ENCODE assay signal across 8 cellular contexts in the genomic region with DNA sequence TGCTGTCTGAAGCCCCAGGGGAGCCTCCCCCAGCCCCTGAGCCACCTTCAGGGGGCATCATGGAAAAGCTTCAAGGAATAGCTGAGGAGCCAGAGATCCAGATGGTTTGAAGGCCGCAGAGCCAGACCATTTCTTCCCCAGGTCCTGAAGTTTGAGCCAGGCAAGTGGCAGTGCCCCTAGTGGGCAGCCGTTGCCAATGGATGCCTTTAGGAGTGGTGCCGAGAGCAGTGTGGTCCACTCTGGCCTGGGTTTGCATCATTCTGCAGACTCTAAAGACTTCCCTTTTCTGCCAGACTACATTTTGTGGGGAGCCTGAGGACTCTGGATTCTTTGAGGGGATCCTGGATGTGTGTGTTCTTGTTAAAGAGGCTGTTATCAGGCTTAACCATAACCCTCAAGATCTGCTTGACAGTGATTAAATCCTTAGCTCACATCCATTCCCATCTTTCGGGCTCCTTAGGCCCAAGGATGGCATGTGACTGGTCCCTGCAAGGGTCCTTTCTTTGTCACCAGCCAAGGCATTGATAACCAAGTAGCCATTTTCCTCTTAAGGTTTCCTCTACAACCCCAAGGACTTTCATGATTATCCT. TPM values are rescaled to one million over a fixed set of nuclear protein-coding genes. Genes with fewer than 3 reads are reported as not detected.
DNase-seq lines count a peak whose midpoint lies in the region; ATAC-seq and TF ChIP-seq lines count a peak whose summit lies in the region.

No MANE protein-coding gene starts in this region.

- TF ChIP-seq CTCF in CD4-positive, alpha-beta T cell (IDR thresholded peaks at IDR 0.05) = peak; percentile 18
- TF ChIP-seq CTCF in LNCaP clone FGC (IDR thresholded peaks at IDR 0.05; ENCODE audit: control insufficient read depth, extremely low read depth, insufficient read depth) (peak; percentile 46), mammary epithelial cell (conservative IDR thresholded peaks at IDR 0.05 in 1 of 2, IDR thresholded peaks at IDR 0.05 in 1 of 2; ENCODE audit: extremely low read depth in 1 of 2, insufficient read depth in 1 of 2, low read depth in 1 of 2, low read length in 2 of 2) (peak; percentile 49 to 70)

- H3K4me1 Mint-ChIP-seq in CD4-positive, alpha-beta T cell (ENCODE audit: low read depth) = no peaks in the 10 kb centered on the region

- no peak overlapping the region for H3K23ac ChIP-seq in mesendoderm (ENCODE audit: low read length)

- no peaks in the 10 kb centered on the region for H3K79me2 ChIP-seq in mammary epithelial cell (ENCODE audit: insufficient read depth, low read length)
- H3K79me2 ChIP-seq in mesendoderm (ENCODE audit: control insufficient read depth, insufficient read depth, low read length) = no peaks in the 10 kb centered on the region

- no peaks in the 10 kb centered on the region for H3K27me3 ChIP-seq in CD4-positive, alpha-beta T cell (ENCODE audit: control insufficient read depth, insufficient read depth, low read length)
- H3K27me3 ChIP-seq in mammary epithelial cell (ENCODE audit: insufficient read depth, low read length) (no peaks in the 10 kb centered on the region), mesendoderm (ENCODE audit: insufficient read depth, low read length, poor library complexity) (no peaks in the 10 kb centered on the region)

- H3K36me3 Mint-ChIP-seq in CD4-positive, alpha-beta T cell (ENCODE audit: low read depth) = peaks cover 45% of the 10 kb centered on the region

- DNase-seq in CD4-positive, alpha-beta T cell = no peak
- no peak for DNase-seq in LNCaP clone FGC (ENCODE audit: low read depth)
- DNase-seq in mammary epithelial cell = no peak
- peak; percentile 51 for DNase-seq in mesendoderm
- DNase-seq in NCI-H226 = no peak
- no peak for DNase-seq in activated gamma-delta T cell (lab: John Stamatoyannopoulos, UW)
- DNase-seq in NCI-H345 treated with DMSO at 0.1 percent for 48 hours (lab: John Stamatoyannopoulos, UW; ENCODE audit: unreplicated experiment) = no peak

- 88% methylated on average over 3 of the region's 4 CpGs for WGBS in mammary epithelial cell (ENCODE audit: low coverage, missing lambda C conversion rate)
- WGBS in mesendoderm (ENCODE audit: extremely low coverage, insufficient coverage, low lambda C conversion rate) = no CpG with 5 or more reads among the region's 4 CpGs

- peaks cover 8% of the 10 kb centered on the region for H3K27me3 Mint-ChIP-seq in CD4-positive, alpha-beta T cell

- H2BK120ac ChIP-seq in mesendoderm (ENCODE audit: low read depth, low read length) = no peak overlapping the region

- no peak overlapping the region for H2BK15ac ChIP-seq in mesendoderm (replicated peaks; ENCODE audit: low read depth)

- H2BK5ac ChIP-seq in mesendoderm (ENCODE audit: low read length) = no peak overlapping the region

- POLR2A ChIA-PET in CD4-positive, alpha-beta T cell (lab: Charles Lee) = interaction anchor here (0.9 kb wide), 1 partner anchor 92 kb away, joined by 3 read pairs; no protein-coding TSS in a partner anchor

- no peak overlapping the region for H4K5ac ChIP-seq in mesendoderm (ENCODE audit: low read length)

- in situ Hi-C loops in mammary epithelial cell (cut with MboI; ENCODE audit: low sequenced_read_pairs in 2 of 2) = no loop called here

- no peak overlapping the region for H3K27ac Mint-ChIP-seq in CD4-positive, alpha-beta T cell

- H3K9ac ChIP-seq in mammary epithelial cell (ENCODE audit: insufficient read depth, low read length) = no peak overlapping the region
- no peak overlapping the region for H3K9ac ChIP-seq in mesendoderm (ENCODE audit: low read length)

- H3K56ac ChIP-seq in mesendoderm (ENCODE audit: low read length) = no peak overlapping the region

- H3K4me1 ChIP-seq in mammary epithelial cell (ENCODE audit: insufficient read depth, low read length) (no peaks in the 10 kb centered on the region), mesendoderm (ENCODE audit: control insufficient read depth, low read depth, low read length) (no peaks in the 10 kb centered on the region)

- H3K27ac ChIP-seq in CD4-positive, alpha-beta T cell (ENCODE audit: low read depth, low read length) = no peak overlapping the region
- H3K27ac ChIP-seq in mammary epithelial cell (ENCODE audit: insufficient read depth, low read depth, low read length) = no peak overlapping the region
- no peak overlapping the region for H3K27ac ChIP-seq in mesendoderm (ENCODE audit: low read depth, low read length)

- intact Hi-C loops in CD4-positive, alpha-beta T cell (cut with DNase I, micrococcal nuclease) = no loop called here
- intact Hi-C loops in mammary epithelial cell (cut with micrococcal nuclease) = no loop called here

- no peaks in the 10 kb centered on the region for H3K79me1 ChIP-seq in mesendoderm (ENCODE audit: low read length)

- H3K9me3 ChIP-seq in CD4-positive, alpha-beta T cell (ENCODE audit: control insufficient read depth, low read length) = no peaks in the 10 kb centered on the region
- H3K9me3 ChIP-seq in mammary epithelial cell (replicated peaks; ENCODE audit: insufficient read depth, low read length) = no peaks in the 10 kb centered on the region

- dilution Hi-C loops in mammary epithelial cell (cut with HindIII; ENCODE audit: low sequenced_read_pairs) = loop anchor here (10.0 kb wide), 2 partner anchors 50 to 120 kb away; partner anchors contain the start of gene NHERF4

- H3K4me2 ChIP-seq in mammary epithelial cell (ENCODE audit: insufficient read depth, low read depth, low read length) = no peak overlapping the region
- H3K4me2 ChIP-seq in mesendoderm (ENCODE audit: low read length) = no peak overlapping the region

- no peak overlapping the region for H3K18ac ChIP-seq in mesendoderm (ENCODE audit: low read length)

- BruUV-seq in mammary epithelial cell (replicated peaks; lab: Mats Ljungman, UMichigan) = no TSS peak

- no peak overlapping the region for H2AK5ac ChIP-seq in mesendoderm (ENCODE audit: low read length)

- H3K4me3 ChIP-seq in LNCaP clone FGC (ENCODE audit: low read depth, low read length) = no peak overlapping the region
- H3K4me3 ChIP-seq in mammary epithelial cell (replicated peaks in 1 of 3; ENCODE audit: insufficient read depth in 1 of 3, low read depth in 2 of 3, low read length in 3 of 3) = no peak overlapping the region
- no peak overlapping the region for H3K4me3 ChIP-seq in mesendoderm (ENCODE audit: low read length)

- no peak overlapping the region for H2AFZ ChIP-seq in mammary epithelial cell (ENCODE audit: low read depth, low read length)

- H3K4ac ChIP-seq in mesendoderm (ENCODE audit: low read depth, low read length) = no peak overlapping the region

- H3K36me3 ChIP-seq in mammary epithelial cell (ENCODE audit: insufficient read depth, low read length) (peaks cover 8% of the 10 kb centered on the region), mesendoderm (ENCODE audit: control insufficient read depth, insufficient read depth, low read length) (peaks cover 8% of the 10 kb centered on the region)

- ATAC-seq in CD4-positive, alpha-beta T cell (ENCODE audit: poor library complexity) = no peak
- ATAC-seq in HG03139 (IDR thresholded peaks at IDR 0.05; ENCODE audit: unreplicated experiment) = no peak

- CTCF ChIA-PET in CD4-positive, alpha-beta T cell (lab: Charles Lee) = interaction anchor here (1.0 to 1.1 kb wide), 3 partner anchors 9 to 28 kb away, joined by 3 read pairs; partner anchors contain the start of genes C2CD2L and HINFP
- CTCF ChIA-PET in mammary epithelial cell (lab: Charles Lee; ENCODE audit: low non-redundant PET) = no interaction called here

- H3K4me3 Mint-ChIP-seq in CD4-positive, alpha-beta T cell = no peak overlapping the region

- no peak overlapping the region for H4K8ac ChIP-seq in mesendoderm (ENCODE audit: low read depth, low read length)

- H3K9me3 Mint-ChIP-seq in CD4-positive, alpha-beta T cell = no peaks in the 10 kb centered on the region

- H4K20me1 ChIP-seq in mammary epithelial cell (ENCODE audit: insufficient read depth, low read length) = no peaks in the 10 kb centered on the region

RNA-seq across cellular contexts. Expression of gene HINFP, which starts 13.1 kb away (rescaled TPM):
- total RNA-seq in CD4-positive, alpha-beta T cell = 10 to 100 TPM; 17.6 to 20.5 TPM
- total RNA-seq in mammary epithelial cell = 10 to 100 TPM; 23.7 to 26.8 TPM
- 16.1 TPM for polyA plus RNA-seq in mammary epithelial cell
- 21.8 TPM for polyA minus RNA-seq in mammary epithelial cell
- 17.5 TPM for polyA plus RNA-seq in mesendoderm (2013, experiment 1 of 2)
- 18.8 TPM for polyA plus RNA-seq in mesendoderm (2013, experiment 2 of 2)

RNA-seq across cellular contexts. Expression of gene ABCG4, which starts 14.4 kb away (rescaled TPM):
- total RNA-seq in CD4-positive, alpha-beta T cell = under 1 TPM in 1 of 2 experiments, not detected in 1; 0.08 TPM
- total RNA-seq in mammary epithelial cell = 1 to 10 TPM in 1 of 2 donors, under 1 TPM in 1; 0.33 to 1.4 TPM
- 0.19 TPM for polyA plus RNA-seq in mammary epithelial cell
- 2.7 TPM for polyA minus RNA-seq in mammary epithelial cell
- 0.24 TPM for polyA plus RNA-seq in mesendoderm (2013, experiment 1 of 2)
- 0.22 TPM for polyA plus RNA-seq in mesendoderm (2013, experiment 2 of 2)

RNA-seq across cellular contexts. Expression of gene C2CD2L, which starts 27.3 kb away (rescaled TPM):
- 10 to 100 TPM; 16.0 to 16.2 TPM for total RNA-seq in CD4-positive, alpha-beta T cell
- total RNA-seq in mammary epithelial cell = 1 to 10 TPM; 3.2 to 7.2 TPM
- 4.9 TPM for polyA plus RNA-seq in mammary epithelial cell
- 17.8 TPM for polyA minus RNA-seq in mammary epithelial cell
- 2.1 TPM for polyA plus RNA-seq in mesendoderm (2013, experiment 1 of 2)
- polyA plus RNA-seq in mesendoderm (2013, experiment 2 of 2) = 2.0 TPM

RNA-seq across cellular contexts. Expression of gene DPAGT1, which starts 32.8 kb away (rescaled TPM):
- total RNA-seq in CD4-positive, alpha-beta T cell = 10 to 100 TPM in 1 of 2 experiments, 1 to 10 TPM in 1; 9.5 to 11.7 TPM
- total RNA-seq in mammary epithelial cell = 10 to 100 TPM; 22.2 to 49.3 TPM
- polyA plus RNA-seq in mammary epithelial cell = 66.1 TPM
- 97.3 TPM for polyA minus RNA-seq in mammary epithelial cell
- polyA plus RNA-seq in mesendoderm (2013, experiment 1 of 2) = 41.4 TPM
- 40.9 TPM for polyA plus RNA-seq in mesendoderm (2013, experiment 2 of 2)

RNA-seq across cellular contexts. Expression of gene NLRX1, which starts 34.0 kb away (rescaled TPM):
- total RNA-seq in CD4-positive, alpha-beta T cell = 1 to 10 TPM; 4.2 to 5.4 TPM
- 10 to 100 TPM; 13.5 to 15.5 TPM for total RNA-seq in mammary epithelial cell
- 10.5 TPM for polyA plus RNA-seq in mammary epithelial cell
- polyA minus RNA-seq in mammary epithelial cell = 18.0 TPM
- 4.8 TPM for polyA plus RNA-seq in mesendoderm (2013, experiment 1 of 2)
- 4.5 TPM for polyA plus RNA-seq in mesendoderm (2013, experiment 2 of 2)
